In genomic region chrX:41314204-41314603, GRCh38 we compare ENCODE assay signal across 21 cellular contexts.
"Had no signal": no experiment of that assay in that cellular context is flagged by ENCODE, and none has a peak within 500 bp of the region (broad histone marks: within the 10 kb centered on the region; RNA-seq: fewer than 3 reads in every experiment).

No MANE protein-coding gene starts in this region.

- H3K4me1 Mint-ChIP-seq: neural crest cell had no signal

- H3K9me3 Mint-ChIP-seq: activated naive CD4-positive, alpha-beta T cell treated with anti-CD3 and anti-CD28 coated beads, Interleukin-2, amount 50 U/mL, for 72 hours; activated T-helper 1 cell treated with anti-CD3 and anti-CD28 coated beads, Interleukin-12 subunit alpha, Interleukin-12 subunit beta, Interleukin-2, Interleukin-4 antibody, amounts not matched to agents 30 ng/mL and 10 ng/mL and 1 ng/mL, durations not matched to agents 14 hours and 24 hours and 36 hours; naive thymus-derived CD4-positive, alpha-beta T cell; type B pancreatic cell had no signal

- H3K27ac ChIP-seq: hepatocyte, left lung, testis, vagina had no signal

- H3K4me2 ChIP-seq: hepatocyte had no signal

- H3K27me3 Mint-ChIP-seq: activated CD4-positive, alpha-beta T cell treated with anti-CD3 and anti-CD28 coated beads, Interleukin-2, amount 10 ng/mL, durations not matched to agents 7 days and 5 days; naive thymus-derived CD4-positive, alpha-beta T cell; type B pancreatic cell had no signal

- H3K4me1 ChIP-seq: left lung, testis, vagina had no signal

- H3K36me3 Mint-ChIP-seq: activated naive CD4-positive, alpha-beta T cell treated with anti-CD3 and anti-CD28 coated beads, Interleukin-2, amount 50 U/mL, for 72 hours; naive thymus-derived CD4-positive, alpha-beta T cell; type B pancreatic cell had no signal

- H3K4me3 Mint-ChIP-seq: activated CD4-positive, alpha-beta T cell treated with anti-CD3 and anti-CD28 coated beads, Interleukin-2, amount 10 ng/mL, durations not matched to agents 7 days and 5 days; activated CD8-positive, alpha-beta T cell treated with anti-CD3 and anti-CD28 coated beads, Interleukin-2, amount 10 ng/mL, durations not matched to agents 7 days and 5 days; activated T-helper 1 cell treated with anti-CD3 and anti-CD28 coated beads, Interleukin-12 subunit alpha, Interleukin-12 subunit beta, Interleukin-2, Interleukin-4 antibody, amounts not matched to agents 30 ng/mL and 10 ng/mL and 1 ng/mL, durations not matched to agents 14 hours and 24 hours and 36 hours; naive thymus-derived CD4-positive, alpha-beta T cell; neural crest cell; type B pancreatic cell had no signal

- ATAC-seq: activated CD8-positive, alpha-beta T cell treated with anti-CD3 and anti-CD28 coated beads, Interleukin-2, amount 10 ng/mL, durations not matched to agents 7 days and 5 days; left lung; naive thymus-derived CD4-positive, alpha-beta T cell had no signal

- H3K9me3 ChIP-seq: left lung, testis, vagina had no signal

- DNase-seq: activated CD4-positive, alpha-beta T cell treated with anti-CD3 and anti-CD28 coated beads, Interleukin-2, amount 10 ng/mL, durations not matched to agents 7 days and 5 days; activated CD8-positive, alpha-beta T cell treated with anti-CD3 and anti-CD28 coated beads, Interleukin-2, amount 10 ng/mL, durations not matched to agents 7 days and 5 days; aorta; caudate nucleus; dermis blood vessel endothelial cell; effector CD8-positive, alpha-beta T cell; erythroblast; left lung; naive thymus-derived CD4-positive, alpha-beta T cell; retina; stimulated activated CD4-positive, alpha-beta T cell treated with anti-CD3 and anti-CD28 coated beads, Interleukin-4, amount 100 ng/mL, for 1 hour; stimulated activated naive CD4-positive, alpha-beta T cell; testis had no signal

- H3K79me2 ChIP-seq: hepatocyte had no signal

- H3K36me3 ChIP-seq: brain microvascular endothelial cell, left lung, vagina had no signal

- H3K27ac Mint-ChIP-seq: activated CD4-positive, alpha-beta T cell treated with anti-CD3 and anti-CD28 coated beads, Interleukin-2, amount 10 ng/mL, durations not matched to agents 7 days and 5 days; activated CD8-positive, alpha-beta T cell treated with anti-CD3 and anti-CD28 coated beads, Interleukin-2, amount 10 ng/mL, durations not matched to agents 7 days and 5 days; activated T-helper 1 cell treated with anti-CD3 and anti-CD28 coated beads, Interleukin-12 subunit alpha, Interleukin-12 subunit beta, Interleukin-2, Interleukin-4 antibody, amounts not matched to agents 30 ng/mL and 10 ng/mL and 1 ng/mL, durations not matched to agents 14 hours and 24 hours and 36 hours; naive thymus-derived CD4-positive, alpha-beta T cell; type B pancreatic cell had no signal

- H2AFZ ChIP-seq: hepatocyte had no signal

- H3K4me3 ChIP-seq: hepatocyte, left lung, lung, testis, vagina had no signal

- H3K27me3 ChIP-seq: brain microvascular endothelial cell, hepatocyte, left lung, testis, vagina had no signal
